In genomic region chr9:22683393-22684075, GRCh38 we compare ENCODE assay signal across 12 cellular contexts.
DNase-seq lines count a peak whose midpoint lies in the region; ATAC-seq, FAIRE-seq and TF ChIP-seq lines count a peak whose summit lies in the region.
"Had no signal": no experiment of that assay in that cellular context is flagged by ENCODE, and none has a peak within 500 bp of the region (broad histone marks: within the 10 kb centered on the region; RNA-seq: fewer than 3 reads in every experiment).

No MANE protein-coding gene starts in this region.

- no peaks in the 10 kb centered on the region for H3K9me3 ChIP-seq in RWPE2 (ENCODE audit: severe bottlenecking)
- H3K9me3 ChIP-seq: pancreas had no signal

- POLR2A ChIA-PET in BJ (lab: Charles Lee) = no interaction called here
- POLR2A ChIA-PET in naive thymus-derived CD8-positive, alpha-beta T cell (lab: Charles Lee) = no interaction called here

- H3K4me3 ChIP-seq in BJ (ENCODE audit: low read depth, low read length) (no peak overlapping the region), RWPE2 (ENCODE audit: severe bottlenecking) (no peak overlapping the region)
- H3K4me3 ChIP-seq: pancreas had no signal

- no peak overlapping the region for H3K27ac Mint-ChIP-seq in naive thymus-derived CD8-positive, alpha-beta T cell

- DNase-seq in BJ (ENCODE audit: low read depth) (peak; percentile 73), HPDE6-E6E7 (ENCODE audit: extremely low spot score) (peak; percentile 54), RWPE2 (ENCODE audit: low spot score) (no peak), activated gamma-delta T cell (lab: John Stamatoyannopoulos, UW) (no peak), NCI-H1436 treated with DMSO at 0.1 percent for 48 hours (lab: John Stamatoyannopoulos, UW) (no peak)
- DNase-seq in naive thymus-derived CD8-positive, alpha-beta T cell = no peak
- DNase-seq: activated CD4-positive, CD25-positive, alpha-beta regulatory T cell treated with anti-CD3 and anti-CD28 coated beads, Interleukin-2, amount 50 U/mL, for 72 hours; NCI-H524 treated with DMSO at 0.1 percent for 48 hours; pancreas had no signal

- H3K27me3 Mint-ChIP-seq in naive thymus-derived CD8-positive, alpha-beta T cell = no peaks in the 10 kb centered on the region
- H3K27me3 Mint-ChIP-seq: brain had no signal

- no peaks in the 10 kb centered on the region for H3K27me3 ChIP-seq in BJ (ENCODE audit: control insufficient read depth, insufficient read depth, low read length)
- H3K27me3 ChIP-seq in RWPE2 (ENCODE audit: insufficient read depth, poor library complexity, severe bottlenecking) = peaks cover 3% of the 10 kb centered on the region
- H3K27me3 ChIP-seq: pancreas had no signal

- no peaks in the 10 kb centered on the region for H3K4me1 Mint-ChIP-seq in naive thymus-derived CD8-positive, alpha-beta T cell

- no peak overlapping the region for H3K27ac ChIP-seq in RWPE2 (ENCODE audit: poor library complexity, severe bottlenecking)
- H3K27ac ChIP-seq: pancreas had no signal

- peaks cover 0 to 9% (median 2%) of the 10 kb centered on the region in 9 donors for H3K9me3 Mint-ChIP-seq in naive thymus-derived CD8-positive, alpha-beta T cell

- H3K36me3 ChIP-seq in BJ (ENCODE audit: control insufficient read depth, insufficient read depth, low read length) = no peaks in the 10 kb centered on the region
- H3K36me3 ChIP-seq in RWPE2 (ENCODE audit: low read depth) = no peaks in the 10 kb centered on the region
- H3K36me3 ChIP-seq: pancreas had no signal

- CTCF ChIA-PET in BJ (lab: Yijun Ruan, JAX) = interaction anchor here (0.7 kb wide), 1 partner anchor 9 kb away, joined by 3 read pairs; no protein-coding TSS in a partner anchor

- ATAC-seq in RWPE2 (ENCODE audit: low read depth) (peak; percentile 95), HG03571 (IDR thresholded peaks at IDR 0.05; ENCODE audit: unreplicated experiment) (no peak)
- no peak for ATAC-seq in naive thymus-derived CD8-positive, alpha-beta T cell

- H3K4me3 Mint-ChIP-seq in naive thymus-derived CD8-positive, alpha-beta T cell = no peak overlapping the region

- peak; percentile 96 for FAIRE-seq in islet of Langerhans (lab: Jason Lieb, UNC)
- FAIRE-seq: pancreas had no signal

- H3K4me1 ChIP-seq in RWPE2 (ENCODE audit: insufficient read depth, poor library complexity, severe bottlenecking) = peaks cover 12% of the 10 kb centered on the region
- H3K4me1 ChIP-seq: pancreas had no signal

- H3K36me3 Mint-ChIP-seq in naive thymus-derived CD8-positive, alpha-beta T cell = no peaks in the 10 kb centered on the region
- H3K36me3 Mint-ChIP-seq: brain had no signal

- TF ChIP-seq CTCF in BJ (IDR thresholded peaks at IDR 0.05; ENCODE audit: insufficient read depth, low read depth, low read length) (no peak), RWPE2 (IDR thresholded peaks at IDR 0.05; ENCODE audit: poor library complexity, severe bottlenecking) (no peak)

Comparison
In these comparisons a context has a peak if more than half of its experiments do, and no peak if none do; other contexts are left out.
1. DNase-seq: peak in BJ (single experiment) and HPDE6-E6E7 (single experiment); none in RWPE2 (single experiment), activated gamma-delta T cell (single experiment), NCI-H1436 treated with DMSO at 0.1 percent for 48 hours (single experiment) and naive thymus-derived CD8-positive, alpha-beta T cell (0 of 10).